In the genomic region with DNA sequence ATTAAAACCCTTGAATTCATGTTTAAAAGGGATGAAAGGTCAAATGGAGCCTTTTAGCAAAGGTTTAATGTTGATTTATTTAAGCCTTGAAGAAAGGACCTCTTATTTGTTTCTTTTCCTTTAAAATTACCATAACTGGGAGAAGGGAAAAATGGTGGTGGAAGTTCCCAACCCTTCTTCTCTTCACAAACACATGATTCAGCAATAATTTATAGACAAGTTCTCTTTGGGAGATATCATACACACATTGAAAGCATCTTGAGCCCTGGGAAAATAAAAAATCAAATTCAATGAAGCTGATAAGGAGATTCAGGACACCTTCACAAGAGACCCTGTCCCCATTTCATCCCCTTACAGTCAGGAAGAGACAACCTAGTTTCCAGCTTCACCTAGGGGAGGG, we compare ENCODE assay signal across 4 cellular contexts.
TF ChIP-seq lines count a peak whose summit lies in the region.

No MANE protein-coding gene starts in this region.

TF ChIP-seq in HepG2, 621 proteins besides CTCF, POLR2A, EP300 and RAD21 (continues in another document):
- TF ChIP-seq PCBP1 (IDR thresholded peaks at IDR 0.05; ENCODE audit: borderline replicate concordance, low read depth, low read length) (no peak), FOXK1 (CRISPR knock-in tag; IDR thresholded peaks at IDR 0.05; ENCODE audit: borderline replicate concordance, low read depth) (no peak), ZNF225 (CRISPR knock-in tag; IDR thresholded peaks at IDR 0.05) (no peak), HDAC6 (IDR thresholded peaks at IDR 0.05; ENCODE audit: low read depth, low read length) (no peak), MAFF (IDR thresholded peaks at IDR 0.05; ENCODE audit: low read depth, low read length) (peak; percentile 65; the same call in 1 of the 2 replicates), NFE2L2 (IDR thresholded peaks at IDR 0.05; ENCODE audit: low read length) (peak; percentile 17; the same call in 1 of the 2 replicates), ZNF235 (CRISPR knock-in tag; IDR thresholded peaks at IDR 0.05; ENCODE audit: borderline replicate concordance) (no peak), ZNF674 (CRISPR knock-in tag; IDR thresholded peaks at IDR 0.05; ENCODE audit: low read depth) (no peak), ZNF841 (CRISPR knock-in tag; IDR thresholded peaks at IDR 0.05; ENCODE audit: borderline replicate concordance) (no peak), ZNF451 (CRISPR knock-in tag; IDR thresholded peaks at IDR 0.05) (no peak), ZNF776 (CRISPR knock-in tag; IDR thresholded peaks at IDR 0.05) (no peak), ZNF333 (CRISPR knock-in tag; IDR thresholded peaks at IDR 0.05; ENCODE audit: borderline replicate concordance) (no peak), FOXM1 (CRISPR knock-in tag; IDR thresholded peaks at IDR 0.05) (no peak), SMARCC2 (IDR thresholded peaks at IDR 0.05) (no peak), MAFK (conservative IDR thresholded peaks at IDR 0.05 in 1 of 2, IDR thresholded peaks at IDR 0.05 in 1 of 2; ENCODE audit: low read length in 2 of 2) (peak; percentile 71 to 79), ZNF230 (CRISPR knock-in tag; IDR thresholded peaks at IDR 0.05) (no peak)
- TF ChIP-seq, protein P1, sequence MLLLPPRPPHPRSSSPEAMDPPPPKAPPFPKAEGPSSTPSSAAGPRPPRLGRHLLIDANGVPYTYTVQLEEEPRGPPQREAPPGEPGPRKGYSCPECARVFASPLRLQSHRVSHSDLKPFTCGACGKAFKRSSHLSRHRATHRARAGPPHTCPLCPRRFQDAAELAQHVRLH (CRISPR knock-in tag; IDR thresholded peaks at IDR 0.05; ENCODE audit: borderline replicate concordance, low read depth) = no peak

TF ChIP-seq in A549, 52 proteins besides CTCF, POLR2A, EP300 and RAD21:
- TF ChIP-seq ZSCAN20 (CRISPR knock-in tag; IDR thresholded peaks at IDR 0.05) = no peak
- TF ChIP-seq NPAS2 (CRISPR knock-in tag; IDR thresholded peaks at IDR 0.05; ENCODE audit: borderline replicate concordance) = no peak
- peak; percentile 68 for TF ChIP-seq MAFK (IDR thresholded peaks at IDR 0.05; ENCODE audit: partially characterized antibody)

TF ChIP-seq in IMR-90, 13 proteins besides CTCF, POLR2A, EP300 and RAD21:
- TF ChIP-seq FOS (IDR thresholded peaks at IDR 0.05; ENCODE audit: low read depth, low read length) (no peak), MAFK (IDR thresholded peaks at IDR 0.05; ENCODE audit: low read depth, low read length) (peak; percentile 70)
- TF ChIP-seq, protein P2, sequence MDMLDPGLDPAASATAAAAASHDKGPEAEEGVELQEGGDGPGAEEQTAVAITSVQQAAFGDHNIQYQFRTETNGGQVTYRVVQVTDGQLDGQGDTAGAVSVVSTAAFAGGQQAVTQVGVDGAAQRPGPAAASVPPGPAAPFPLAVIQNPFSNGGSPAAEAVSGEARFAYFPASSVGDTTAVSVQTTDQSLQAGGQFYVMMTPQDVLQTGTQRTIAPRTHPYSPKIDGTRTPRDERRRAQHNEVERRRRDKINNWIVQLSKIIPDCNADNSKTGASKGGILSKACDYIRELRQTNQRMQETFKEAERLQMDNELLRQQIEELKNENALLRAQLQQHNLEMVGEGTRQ (IDR thresholded peaks at IDR 0.05; ENCODE audit: low read depth, low read length) = no peak

TF ChIP-seq in K562, 482 proteins besides CTCF, POLR2A, EP300 and RAD21:
- no peak for TF ChIP-seq NFRKB (IDR thresholded peaks at IDR 0.05; ENCODE audit: low read depth)
- no peak for TF ChIP-seq ELF4 (CRISPR knock-in tag; IDR thresholded peaks at IDR 0.05)
- TF ChIP-seq, protein P3, sequence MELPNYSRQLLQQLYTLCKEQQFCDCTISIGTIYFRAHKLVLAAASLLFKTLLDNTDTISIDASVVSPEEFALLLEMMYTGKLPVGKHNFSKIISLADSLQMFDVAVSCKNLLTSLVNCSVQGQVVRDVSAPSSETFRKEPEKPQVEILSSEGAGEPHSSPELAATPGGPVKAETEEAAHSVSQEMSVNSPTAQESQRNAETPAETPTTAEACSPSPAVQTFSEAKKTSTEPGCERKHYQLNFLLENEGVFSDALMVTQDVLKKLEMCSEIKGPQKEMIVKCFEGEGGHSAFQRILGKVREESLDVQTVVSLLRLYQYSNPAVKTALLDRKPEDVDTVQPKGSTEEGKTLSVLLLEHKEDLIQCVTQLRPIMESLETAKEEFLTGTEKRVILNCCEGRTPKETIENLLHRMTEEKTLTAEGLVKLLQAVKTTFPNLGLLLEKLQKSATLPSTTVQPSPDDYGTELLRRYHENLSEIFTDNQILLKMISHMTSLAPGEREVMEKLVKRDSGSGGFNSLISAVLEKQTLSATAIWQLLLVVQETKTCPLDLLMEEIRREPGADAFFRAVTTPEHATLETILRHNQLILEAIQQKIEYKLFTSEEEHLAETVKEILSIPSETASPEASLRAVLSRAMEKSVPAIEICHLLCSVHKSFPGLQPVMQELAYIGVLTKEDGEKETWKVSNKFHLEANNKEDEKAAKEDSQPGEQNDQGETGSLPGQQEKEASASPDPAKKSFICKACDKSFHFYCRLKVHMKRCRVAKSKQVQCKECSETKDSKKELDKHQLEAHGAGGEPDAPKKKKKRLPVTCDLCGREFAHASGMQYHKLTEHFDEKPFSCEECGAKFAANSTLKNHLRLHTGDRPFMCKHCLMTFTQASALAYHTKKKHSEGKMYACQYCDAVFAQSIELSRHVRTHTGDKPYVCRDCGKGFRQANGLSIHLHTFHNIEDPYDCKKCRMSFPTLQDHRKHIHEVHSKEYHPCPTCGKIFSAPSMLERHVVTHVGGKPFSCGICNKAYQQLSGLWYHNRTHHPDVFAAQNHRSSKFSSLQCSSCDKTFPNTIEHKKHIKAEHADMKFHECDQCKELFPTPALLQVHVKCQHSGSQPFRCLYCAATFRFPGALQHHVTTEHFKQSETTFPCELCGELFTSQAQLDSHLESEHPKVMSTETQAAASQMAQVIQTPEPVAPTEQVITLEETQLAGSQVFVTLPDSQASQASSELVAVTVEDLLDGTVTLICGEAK (IDR thresholded peaks at IDR 0.05) = no peak
- TF ChIP-seq, protein P3 (CRISPR knock-in tag; IDR thresholded peaks at IDR 0.05) = no peak
- TF ChIP-seq PTBP1 (IDR thresholded peaks at IDR 0.05; ENCODE audit: low read depth, low read length) = no peak
- no peak for TF ChIP-seq MECOM (CRISPR knock-in tag; IDR thresholded peaks at IDR 0.05)
- TF ChIP-seq, protein P4, sequence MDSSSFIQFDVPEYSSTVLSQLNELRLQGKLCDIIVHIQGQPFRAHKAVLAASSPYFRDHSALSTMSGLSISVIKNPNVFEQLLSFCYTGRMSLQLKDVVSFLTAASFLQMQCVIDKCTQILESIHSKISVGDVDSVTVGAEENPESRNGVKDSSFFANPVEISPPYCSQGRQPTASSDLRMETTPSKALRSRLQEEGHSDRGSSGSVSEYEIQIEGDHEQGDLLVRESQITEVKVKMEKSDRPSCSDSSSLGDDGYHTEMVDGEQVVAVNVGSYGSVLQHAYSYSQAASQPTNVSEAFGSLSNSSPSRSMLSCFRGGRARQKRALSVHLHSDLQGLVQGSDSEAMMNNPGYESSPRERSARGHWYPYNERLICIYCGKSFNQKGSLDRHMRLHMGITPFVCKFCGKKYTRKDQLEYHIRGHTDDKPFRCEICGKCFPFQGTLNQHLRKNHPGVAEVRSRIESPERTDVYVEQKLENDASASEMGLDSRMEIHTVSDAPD (CRISPR knock-in tag; IDR thresholded peaks at IDR 0.05) = no peak
- peak; percentile 34 for TF ChIP-seq C11orf30 (IDR thresholded peaks at IDR 0.05; ENCODE audit: low read depth)
- TF ChIP-seq, protein P5, sequence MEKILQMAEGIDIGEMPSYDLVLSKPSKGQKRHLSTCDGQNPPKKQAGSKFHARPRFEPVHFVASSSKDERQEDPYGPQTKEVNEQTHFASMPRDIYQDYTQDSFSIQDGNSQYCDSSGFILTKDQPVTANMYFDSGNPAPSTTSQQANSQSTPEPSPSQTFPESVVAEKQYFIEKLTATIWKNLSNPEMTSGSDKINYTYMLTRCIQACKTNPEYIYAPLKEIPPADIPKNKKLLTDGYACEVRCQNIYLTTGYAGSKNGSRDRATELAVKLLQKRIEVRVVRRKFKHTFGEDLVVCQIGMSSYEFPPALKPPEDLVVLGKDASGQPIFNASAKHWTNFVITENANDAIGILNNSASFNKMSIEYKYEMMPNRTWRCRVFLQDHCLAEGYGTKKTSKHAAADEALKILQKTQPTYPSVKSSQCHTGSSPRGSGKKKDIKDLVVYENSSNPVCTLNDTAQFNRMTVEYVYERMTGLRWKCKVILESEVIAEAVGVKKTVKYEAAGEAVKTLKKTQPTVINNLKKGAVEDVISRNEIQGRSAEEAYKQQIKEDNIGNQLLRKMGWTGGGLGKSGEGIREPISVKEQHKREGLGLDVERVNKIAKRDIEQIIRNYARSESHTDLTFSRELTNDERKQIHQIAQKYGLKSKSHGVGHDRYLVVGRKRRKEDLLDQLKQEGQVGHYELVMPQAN (IDR thresholded peaks at IDR 0.05; ENCODE audit: borderline replicate concordance) = no peak
- TF ChIP-seq HMG20A (CRISPR knock-in tag; conservative IDR thresholded peaks at IDR 0.05) = no peak
- TF ChIP-seq MAFG (tag; conservative IDR thresholded peaks at IDR 0.05) = peak; percentile 71
- TF ChIP-seq, protein P6, sequence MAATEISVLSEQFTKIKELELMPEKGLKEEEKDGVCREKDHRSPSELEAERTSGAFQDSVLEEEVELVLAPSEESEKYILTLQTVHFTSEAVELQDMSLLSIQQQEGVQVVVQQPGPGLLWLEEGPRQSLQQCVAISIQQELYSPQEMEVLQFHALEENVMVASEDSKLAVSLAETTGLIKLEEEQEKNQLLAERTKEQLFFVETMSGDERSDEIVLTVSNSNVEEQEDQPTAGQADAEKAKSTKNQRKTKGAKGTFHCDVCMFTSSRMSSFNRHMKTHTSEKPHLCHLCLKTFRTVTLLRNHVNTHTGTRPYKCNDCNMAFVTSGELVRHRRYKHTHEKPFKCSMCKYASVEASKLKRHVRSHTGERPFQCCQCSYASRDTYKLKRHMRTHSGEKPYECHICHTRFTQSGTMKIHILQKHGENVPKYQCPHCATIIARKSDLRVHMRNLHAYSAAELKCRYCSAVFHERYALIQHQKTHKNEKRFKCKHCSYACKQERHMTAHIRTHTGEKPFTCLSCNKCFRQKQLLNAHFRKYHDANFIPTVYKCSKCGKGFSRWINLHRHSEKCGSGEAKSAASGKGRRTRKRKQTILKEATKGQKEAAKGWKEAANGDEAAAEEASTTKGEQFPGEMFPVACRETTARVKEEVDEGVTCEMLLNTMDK (IDR thresholded peaks at IDR 0.05; ENCODE audit: borderline replicate concordance, insufficient read depth, low read depth, low read length, poor library complexity, severe bottlenecking) = no peak
- TF ChIP-seq FOXJ2 (tag; IDR thresholded peaks at IDR 0.05) = no peak
- no peak for TF ChIP-seq HNRNPUL1 (IDR thresholded peaks at IDR 0.05; ENCODE audit: low read length)
- no peak for TF ChIP-seq BRCA1 (IDR thresholded peaks at IDR 0.05)
- no peak for TF ChIP-seq BRCA1 (CRISPR knock-in tag; IDR thresholded peaks at IDR 0.05)
- no peak for TF ChIP-seq MTA1 (IDR thresholded peaks at IDR 0.05; ENCODE audit: borderline replicate concordance)
- TF ChIP-seq ZNF134 (CRISPR knock-in tag; conservative IDR thresholded peaks at IDR 0.05) = no peak
- no peak for TF ChIP-seq POLR2H (tag; IDR thresholded peaks at IDR 0.05; ENCODE audit: low read depth)
- TF ChIP-seq, protein P7, sequence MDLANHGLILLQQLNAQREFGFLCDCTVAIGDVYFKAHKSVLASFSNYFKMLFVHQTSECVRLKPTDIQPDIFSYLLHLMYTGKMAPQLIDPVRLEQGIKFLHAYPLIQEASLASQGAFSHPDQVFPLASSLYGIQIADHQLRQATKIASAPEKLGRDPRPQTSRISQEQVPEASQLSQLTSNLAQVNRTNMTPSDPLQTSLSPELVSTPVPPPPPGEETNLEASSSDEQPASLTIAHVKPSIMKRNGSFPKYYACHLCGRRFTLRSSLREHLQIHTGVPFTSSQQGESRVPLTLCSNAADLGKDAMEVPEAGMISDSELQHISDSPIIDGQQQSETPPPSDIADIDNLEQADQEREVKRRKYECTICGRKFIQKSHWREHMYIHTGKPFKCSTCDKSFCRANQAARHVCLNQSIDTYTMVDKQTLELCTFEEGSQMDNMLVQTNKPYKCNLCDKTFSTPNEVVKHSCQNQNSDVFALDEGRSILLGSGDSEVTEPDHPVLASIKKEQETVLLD (IDR thresholded peaks at IDR 0.05) = no peak
- peak; percentile 61; the same call in 1 of the 2 replicates for TF ChIP-seq ZNF316 (IDR thresholded peaks at IDR 0.05)
- TF ChIP-seq, protein P8, sequence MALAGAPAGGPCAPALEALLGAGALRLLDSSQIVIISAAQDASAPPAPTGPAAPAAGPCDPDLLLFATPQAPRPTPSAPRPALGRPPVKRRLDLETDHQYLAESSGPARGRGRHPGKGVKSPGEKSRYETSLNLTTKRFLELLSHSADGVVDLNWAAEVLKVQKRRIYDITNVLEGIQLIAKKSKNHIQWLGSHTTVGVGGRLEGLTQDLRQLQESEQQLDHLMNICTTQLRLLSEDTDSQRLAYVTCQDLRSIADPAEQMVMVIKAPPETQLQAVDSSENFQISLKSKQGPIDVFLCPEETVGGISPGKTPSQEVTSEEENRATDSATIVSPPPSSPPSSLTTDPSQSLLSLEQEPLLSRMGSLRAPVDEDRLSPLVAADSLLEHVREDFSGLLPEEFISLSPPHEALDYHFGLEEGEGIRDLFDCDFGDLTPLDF (CRISPR knock-in tag; IDR thresholded peaks at IDR 0.05) = no peak
- TF ChIP-seq, protein P9, sequence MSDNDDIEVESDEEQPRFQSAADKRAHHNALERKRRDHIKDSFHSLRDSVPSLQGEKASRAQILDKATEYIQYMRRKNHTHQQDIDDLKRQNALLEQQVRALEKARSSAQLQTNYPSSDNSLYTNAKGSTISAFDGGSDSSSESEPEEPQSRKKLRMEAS (CRISPR knock-in tag; IDR thresholded peaks at IDR 0.05) = no peak
- TF ChIP-seq ZKSCAN8 (CRISPR knock-in tag; IDR thresholded peaks at IDR 0.05) = no peak
- peak; percentile 60 for TF ChIP-seq MAFF (IDR thresholded peaks at IDR 0.05; ENCODE audit: low read length)
